In the genomic region with DNA sequence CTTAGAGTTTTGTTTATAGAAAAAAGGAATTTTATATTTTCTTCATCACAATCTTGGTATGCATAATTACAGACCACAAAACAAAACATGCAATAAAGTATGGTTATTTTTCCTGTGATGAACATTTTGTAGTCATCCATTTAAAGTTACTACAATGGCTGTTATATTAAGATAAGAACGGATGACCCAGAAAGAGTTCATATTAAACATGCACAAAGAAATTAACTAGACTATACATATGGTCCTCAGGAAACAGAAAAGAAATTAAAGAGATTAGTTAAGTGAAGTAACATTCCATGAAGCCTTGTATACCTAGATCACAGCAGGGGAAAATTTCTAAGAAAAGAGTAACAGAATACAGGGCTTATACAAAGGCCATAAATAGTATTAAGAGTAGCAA, we compare ENCODE assay signal across 30 cellular contexts.
"Had no signal": no experiment of that assay in that cellular context is flagged by ENCODE, and none has a peak within 500 bp of the region (broad histone marks: within the 10 kb centered on the region; RNA-seq: fewer than 3 reads in every experiment).

No MANE protein-coding gene starts in this region.

- H3K4me1 Mint-ChIP-seq: brain had no signal

- H3K9me3 Mint-ChIP-seq: activated naive CD8-positive, alpha-beta T cell treated with anti-CD3 and anti-CD28 coated beads, Interleukin-2, amount 10 ng/mL, durations not matched to agents 7 days and 5 days; brain; central memory CD8-positive, alpha-beta T cell; T-helper 2 cell treated with Interferon-gamma antibody and Interleukin-4, amounts not matched to agents 5 μg/mL and 100 μg/mL, for 36 hours had no signal

- H3K27ac Mint-ChIP-seq: activated CD8-positive, alpha-beta T cell treated with anti-CD3 and anti-CD28 coated beads, Interleukin-2, amount 10 ng/mL, durations not matched to agents 7 days and 5 days; activated naive CD8-positive, alpha-beta T cell treated with anti-CD3 and anti-CD28 coated beads, Interleukin-2, amount 10 ng/mL, durations not matched to agents 7 days and 5 days; brain; T-helper 2 cell treated with Interferon-gamma antibody and Interleukin-4, amounts not matched to agents 5 μg/mL and 100 μg/mL, for 36 hours had no signal

- H3K4me3 Mint-ChIP-seq: activated CD8-positive, alpha-beta T cell treated with anti-CD3 and anti-CD28 coated beads, Interleukin-2, amount 10 ng/mL, durations not matched to agents 7 days and 5 days; activated naive CD8-positive, alpha-beta T cell treated with anti-CD3 and anti-CD28 coated beads, Interleukin-2, amount 10 ng/mL, durations not matched to agents 7 days and 5 days; brain; central memory CD8-positive, alpha-beta T cell; T-helper 2 cell treated with Interferon-gamma antibody and Interleukin-4, amounts not matched to agents 5 μg/mL and 100 μg/mL, for 36 hours had no signal

- H3K27me3 Mint-ChIP-seq: activated naive CD8-positive, alpha-beta T cell treated with anti-CD3 and anti-CD28 coated beads, Interleukin-2, amount 10 ng/mL, durations not matched to agents 7 days and 5 days; central memory CD8-positive, alpha-beta T cell had no signal

- DNase-seq: activated CD4-positive, alpha-beta T cell treated with anti-CD3 and anti-CD28 coated beads for 4 hours; activated CD4-positive, alpha-beta T cell treated with anti-CD3 and anti-CD28 coated beads, Interleukin-2, amount 50 U/mL, for 4 hours; activated CD8-positive, alpha-beta memory T cell treated with anti-CD3 and anti-CD28 coated beads, Interleukin-2, amount 50 U/mL, for 48 hours; activated CD8-positive, alpha-beta T cell treated with anti-CD3 and anti-CD28 coated beads, Interleukin-2, amount 10 ng/mL, durations not matched to agents 7 days and 5 days; activated effector memory CD4-positive, alpha-beta T cell treated with Interleukin-2 at 50 U/mL for 16 hours; activated naive CD4-positive, alpha-beta T cell; activated naive CD8-positive, alpha-beta T cell treated with anti-CD3 and anti-CD28 coated beads, Interleukin-2, amount 10 ng/mL, durations not matched to agents 7 days and 5 days; activated T-cell treated with anti-CD3 and anti-CD28 coated beads, Interleukin-2, amount 50 U/mL, for 1 hour; adrenal gland; aorta; MG63; MV-4-11; NCI-H1092 treated with DMSO at 0.1 percent for 48 hours; NCI-H1417 treated with DMSO at 0.1 percent for 48 hours; NCI-H1694; NCI-H2029; NCI-H2107; NCI-H2171 treated with DMSO at 0.1 percent for 48 hours; NCI-H226; NCI-H510A treated with DMSO at 0.1 percent for 48 hours; Peyer's patch; Right ventricle myocardium superior; SJCRH30; SW 1271 had no signal

- ATAC-seq: activated CD4-positive, CD25-positive, alpha-beta regulatory T cell treated with anti-CD3 and anti-CD28 coated beads, Interleukin-2, amount 50 U/mL, for 24 hours; activated CD8-positive, alpha-beta T cell treated with anti-CD3 and anti-CD28 coated beads, Interleukin-2, amount 10 ng/mL, durations not matched to agents 7 days and 5 days; SK-N-SH treated with all-trans-retinoic acid at 6 μM for 48 hours had no signal

- H3K4me3 ChIP-seq: adrenal gland, MG63, Peyer's patch, SJCRH30 had no signal

- H3K27ac ChIP-seq: adrenal gland, Peyer's patch, RWPE1, SJCRH30 had no signal

- H3K9me3 ChIP-seq: adrenal gland, MG63, Peyer's patch, SJCRH30 had no signal
